In genomic region chr1:54582566-54583306, GRCh38 we compare ENCODE assay signal across 12 cellular contexts. TPM values are rescaled to one million over a fixed set of nuclear protein-coding genes. Genes with fewer than 3 reads are reported as not detected.
DNase-seq lines count a peak whose midpoint lies in the region; TF ChIP-seq lines count a peak whose summit lies in the region.
"Had no signal": no experiment of that assay in that cellular context is flagged by ENCODE, and none has a peak within 500 bp of the region (broad histone marks: within the 10 kb centered on the region; RNA-seq: fewer than 3 reads in every experiment).

No MANE protein-coding gene starts in this region.

- no peaks in the 10 kb centered on the region for H3K9me3 ChIP-seq in neural progenitor cell (ENCODE audit: low read depth)

- intact Hi-C loops in dorsolateral prefrontal cortex (cut with DNase I): no loop called here

- no peak for TF ChIP-seq CTCF in C4-2B (conservative IDR thresholded peaks at IDR 0.05)
- TF ChIP-seq CTCF in dorsolateral prefrontal cortex (IDR thresholded peaks at IDR 0.05 in 54 of 56, conservative IDR thresholded peaks at IDR 0.05 in 2 of 56; ENCODE audit: low read depth in 1 of 56, partially characterized antibody in 56 of 56): no peak
- no peak for TF ChIP-seq CTCF in neural progenitor cell (IDR thresholded peaks at IDR 0.05)

- no peaks in the 10 kb centered on the region for H3K79me2 ChIP-seq in neural progenitor cell (ENCODE audit: low read depth)

- no peaks in the 10 kb centered on the region for H3K36me3 Mint-ChIP-seq in neural progenitor cell
- H3K36me3 Mint-ChIP-seq: activated naive CD8-positive, alpha-beta T cell had no signal

- no peak overlapping the region for H3K4me3 Mint-ChIP-seq in neural progenitor cell
- H3K4me3 Mint-ChIP-seq: activated CD8-positive, alpha-beta T cell treated with anti-CD3 and anti-CD28 coated beads, Interleukin-2, amount 10 ng/mL, durations not matched to agents 7 days and 5 days; activated naive CD8-positive, alpha-beta T cell had no signal

- peak overlapping the region; percentile 94 for H3K27ac Mint-ChIP-seq in neural progenitor cell
- H3K27ac Mint-ChIP-seq: activated CD8-positive, alpha-beta T cell treated with anti-CD3 and anti-CD28 coated beads, Interleukin-2, amount 10 ng/mL, durations not matched to agents 7 days and 5 days; activated naive CD8-positive, alpha-beta T cell had no signal

- no peak overlapping the region for H3K9ac ChIP-seq in neural progenitor cell

- peak overlapping the region; percentile 82 for H3K27ac ChIP-seq in C4-2B
- H3K27ac ChIP-seq in dorsolateral prefrontal cortex: peak overlapping the region in 36 of 59 donors; percentile 1 to 85 (median 67)
- no peak overlapping the region for H3K27ac ChIP-seq in neural progenitor cell
- H3K27ac ChIP-seq: SK-N-MC had no signal

- DNase-seq in NCI-H1417 (lab: John Stamatoyannopoulos, UW): peak; percentile 44 to 92 (median 82)
- DNase-seq in dorsolateral prefrontal cortex: peak in 3 of 10 donors; percentile 22 to 56 (median 33)
- DNase-seq in neural progenitor cell (ENCODE audit: low spot score): peak; percentile 83
- DNase-seq in activated CD4-positive, alpha-beta T cell treated with anti-CD3 and anti-CD28 coated beads for 48 hours: no peak
- DNase-seq in mucosa of gallbladder (ENCODE audit: low spot score): no peak
- DNase-seq in SIG-M5 treated with dmso at 0.1 percent for 504 hours (lab: John Stamatoyannopoulos, UW; ENCODE audit: unreplicated experiment): no peak
- no peak for DNase-seq in SW 1271 (lab: John Stamatoyannopoulos, UW)
- DNase-seq: activated CD8-positive, alpha-beta T cell treated with anti-CD3 and anti-CD28 coated beads, Interleukin-2, amount 10 ng/mL, durations not matched to agents 7 days and 5 days; NCI-H187 had no signal

- H3K9me3 Mint-ChIP-seq in neural progenitor cell: no peaks in the 10 kb centered on the region

- H3K27me3 ChIP-seq in dorsolateral prefrontal cortex (no peaks in the 10 kb centered on the region), neural progenitor cell (no peaks in the 10 kb centered on the region)

- H4K20me1 ChIP-seq in neural progenitor cell (ENCODE audit: low read depth): no peaks in the 10 kb centered on the region

- peaks cover 25% of the 10 kb centered on the region for H3F3A ChIP-seq in neural progenitor cell (ENCODE audit: low read depth)

- H3K4me1 ChIP-seq in neural progenitor cell: peaks cover 35% of the 10 kb centered on the region

- peaks cover 32% of the 10 kb centered on the region for H3K4me1 Mint-ChIP-seq in neural progenitor cell

- peak overlapping the region; percentile 48 for H3K4me2 ChIP-seq in neural progenitor cell

- H3K36me3 ChIP-seq in neural progenitor cell: no peaks in the 10 kb centered on the region

- no peak overlapping the region for H2AFZ ChIP-seq in neural progenitor cell (replicated peaks)

- peaks cover 4% of the 10 kb centered on the region for H3K27me3 Mint-ChIP-seq in neural progenitor cell (ENCODE audit: insufficient read depth, low read depth)
- H3K27me3 Mint-ChIP-seq: activated naive CD8-positive, alpha-beta T cell had no signal

- H3K4me3 ChIP-seq in dorsolateral prefrontal cortex: no peak overlapping the region
- no peak overlapping the region for H3K4me3 ChIP-seq in neural progenitor cell
- H3K4me3 ChIP-seq: SK-N-MC had no signal

RNA-seq across cellular contexts. Expression of gene ACOT11, which starts 34.7 kb away (rescaled TPM):
- 10 to 100 TPM; 13.3 to 66.0 (median 31.4) TPM for total RNA-seq in dorsolateral prefrontal cortex
- total RNA-seq in neural progenitor cell (ENCODE audit: low replicate concordance): 0.51 and 1.7 TPM in 2 replicates
- 38.1 TPM for total RNA-seq in mucosa of gallbladder

RNA-seq across cellular contexts. Expression of gene FAM151A, which starts 40.6 kb away (rescaled TPM):
- total RNA-seq in dorsolateral prefrontal cortex: not detected
- total RNA-seq in neural progenitor cell (ENCODE audit: low replicate concordance): not detected in 2 replicates
- not detected for total RNA-seq in mucosa of gallbladder
- total RNA-seq: activated CD8-positive, alpha-beta T cell treated with anti-CD3 and anti-CD28 coated beads, Interleukin-2, amount 10 ng/mL, durations not matched to agents 7 days and 5 days had no signal

RNA-seq across cellular contexts. Expression of gene MROH7, which starts 58.9 kb away (rescaled TPM):
- total RNA-seq in dorsolateral prefrontal cortex: 10 to 100 TPM; 12.5 to 68.6 (median 26.4) TPM
- 0.21 and 0.34 TPM in 2 replicates for total RNA-seq in neural progenitor cell (ENCODE audit: low replicate concordance)
- 8.0 TPM for total RNA-seq in mucosa of gallbladder
- total RNA-seq: activated CD8-positive, alpha-beta T cell treated with anti-CD3 and anti-CD28 coated beads, Interleukin-2, amount 10 ng/mL, durations not matched to agents 7 days and 5 days had no signal

Comparison
In these comparisons a context has a peak if more than half of its experiments do, and no peak if none do; other contexts are left out.
1. DNase-seq: peak in NCI-H1417 (3 of 3) and neural progenitor cell (single experiment); none in activated CD4-positive, alpha-beta T cell treated with anti-CD3 and anti-CD28 coated beads for 48 hours (single experiment), mucosa of gallbladder (single experiment), SIG-M5 treated with dmso at 0.1 percent for 504 hours (single experiment) and SW 1271 (0 of 2).